In the genomic region with DNA sequence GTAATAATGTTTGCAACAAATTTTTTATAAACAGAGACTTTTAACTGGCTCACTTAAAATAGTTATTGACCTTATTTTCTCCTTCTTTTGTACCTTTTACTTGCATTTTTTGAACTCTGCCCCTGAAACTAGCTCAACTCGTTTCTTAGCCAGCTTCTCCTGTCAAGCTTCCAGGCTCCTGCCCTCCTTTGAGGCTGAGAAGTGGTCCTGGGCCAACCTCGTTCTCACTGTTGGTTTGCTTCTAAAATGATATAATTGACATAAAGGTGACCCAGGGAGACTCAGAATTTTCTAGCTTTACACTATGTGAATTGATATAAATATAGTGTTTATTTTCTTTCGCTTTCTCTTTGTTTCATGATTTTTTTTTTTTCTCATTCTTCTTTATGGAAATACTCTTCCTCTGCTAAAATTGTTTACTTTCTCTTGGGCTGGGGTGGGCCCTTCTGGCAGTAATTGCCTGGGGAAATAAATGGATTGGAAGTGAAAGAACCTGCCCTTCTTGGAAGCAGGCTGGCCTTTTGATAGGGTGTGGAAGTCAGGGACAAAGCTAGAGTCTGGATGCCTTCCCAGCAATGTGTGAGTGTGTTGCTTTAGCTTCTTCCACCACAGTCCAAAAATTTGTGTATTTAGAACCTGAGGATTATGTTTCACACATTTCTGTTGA, we compare ENCODE assay signal across 9 cellular contexts. TPM values are rescaled to one million over a fixed set of nuclear protein-coding genes. Genes with fewer than 3 reads are reported as not detected.
DNase-seq lines count a peak whose midpoint lies in the region; ATAC-seq, FAIRE-seq and TF ChIP-seq lines count a peak whose summit lies in the region.
"Had no signal": no experiment of that assay in that cellular context is flagged by ENCODE, and none has a peak within 500 bp of the region (broad histone marks: within the 10 kb centered on the region; RNA-seq: fewer than 3 reads in every experiment).

No MANE protein-coding gene starts in this region.

- POLR2A ChIA-PET in activated CD4-positive, alpha-beta T cell treated with anti-CD3 and anti-CD28 coated beads for 36 hours (lab: Charles Lee) = no interaction called here

- no peak overlapping the region for H3K9ac ChIP-seq in duodenal mucosa (ENCODE audit: low read depth in 1 of 2, low read length in 2 of 2)

- no peaks in the 10 kb centered on the region for H3K36me3 ChIP-seq in duodenal mucosa (ENCODE audit: control insufficient read depth in 1 of 2, insufficient read depth in 2 of 2, low read length in 2 of 2)
- no peaks in the 10 kb centered on the region for H3K36me3 ChIP-seq in vagina

- H3K27me3 Mint-ChIP-seq in activated naive CD4-positive, alpha-beta T cell treated with anti-CD3 and anti-CD28 coated beads, Interleukin-2, amount 50 U/mL, for 24 hours = no peaks in the 10 kb centered on the region
- H3K27me3 Mint-ChIP-seq in mesothelial cell of epicardium (ENCODE audit: low read depth) = no peaks in the 10 kb centered on the region
- H3K27me3 Mint-ChIP-seq in activated CD4-positive, alpha-beta T cell treated with anti-CD3 and anti-CD28 coated beads for 36 hours = no peaks in the 10 kb centered on the region

- TF ChIP-seq POLR2A in vagina (IDR thresholded peaks at IDR 0.05) = no peak

- H3K4me1 Mint-ChIP-seq in activated naive CD4-positive, alpha-beta T cell treated with anti-CD3 and anti-CD28 coated beads, Interleukin-2, amount 50 U/mL, for 24 hours = peaks cover 52% of the 10 kb centered on the region
- H3K4me1 Mint-ChIP-seq in mesothelial cell of epicardium = peaks cover 32% of the 10 kb centered on the region
- peaks cover 23% of the 10 kb centered on the region for H3K4me1 Mint-ChIP-seq in activated CD4-positive, alpha-beta T cell treated with anti-CD3 and anti-CD28 coated beads for 36 hours

- H3K27ac ChIP-seq in duodenal mucosa (ENCODE audit: low read depth, low read length) (no peak overlapping the region), vagina (peak overlapping the region; percentile 43)
- H3K27ac ChIP-seq: SK-N-MC had no signal

- no peak for TF ChIP-seq CTCF in mesothelial cell of epicardium (IDR thresholded peaks at IDR 0.05; ENCODE audit: unreplicated experiment)
- TF ChIP-seq CTCF in vagina (IDR thresholded peaks at IDR 0.05) = no peak

- H3K4me3 ChIP-seq in duodenal mucosa (ENCODE audit: low read depth in 1 of 2, low read length in 2 of 2) (peak overlapping the region; percentile 34 to 41), vagina (peak overlapping the region in 1 of 2 donors; percentile 12)
- H3K4me3 ChIP-seq: SK-N-MC had no signal

- CTCF ChIA-PET in activated CD4-positive, alpha-beta T cell treated with anti-CD3 and anti-CD28 coated beads for 36 hours (lab: Charles Lee) = interaction anchor here (0.7 to 1.0 kb wide), 2 partner anchors 36 to 121 kb away, joined by 3 read pairs; no protein-coding TSS in a partner anchor

- FAIRE-seq in RCC 7860 (lab: Jason Lieb, UNC) = no peak

- H3K27ac Mint-ChIP-seq in activated naive CD4-positive, alpha-beta T cell treated with anti-CD3 and anti-CD28 coated beads, Interleukin-2, amount 50 U/mL, for 24 hours = peak overlapping the region; percentile 52
- peak overlapping the region; percentile 70 for H3K27ac Mint-ChIP-seq in mesothelial cell of epicardium
- H3K27ac Mint-ChIP-seq in activated CD4-positive, alpha-beta T cell treated with anti-CD3 and anti-CD28 coated beads for 36 hours = no peak overlapping the region

- H3K4me1 ChIP-seq in duodenal mucosa (ENCODE audit: control insufficient read depth in 1 of 2, insufficient read depth in 2 of 2, low read length in 2 of 2) = peaks cover 25 to 30% of the 10 kb centered on the region in 2 donors
- peaks cover 40% of the 10 kb centered on the region for H3K4me1 ChIP-seq in vagina

- intact Hi-C loops in vagina (cut with DNase I) = no loop called here
- intact Hi-C loops in activated CD4-positive, alpha-beta T cell treated with anti-CD3 and anti-CD28 coated beads for 36 hours (cut with DNase I, micrococcal nuclease) = no loop called here

- H3K9me3 Mint-ChIP-seq in activated naive CD4-positive, alpha-beta T cell treated with anti-CD3 and anti-CD28 coated beads, Interleukin-2, amount 50 U/mL, for 24 hours = no peaks in the 10 kb centered on the region
- H3K9me3 Mint-ChIP-seq in mesothelial cell of epicardium = peaks cover 3% of the 10 kb centered on the region
- no peaks in the 10 kb centered on the region for H3K9me3 Mint-ChIP-seq in activated CD4-positive, alpha-beta T cell treated with anti-CD3 and anti-CD28 coated beads for 36 hours (ENCODE audit: low read depth)

- no peak for ATAC-seq in activated CD4-positive, alpha-beta T cell treated with anti-CD3 and anti-CD28 coated beads for 36 hours
- ATAC-seq in HG03095 (IDR thresholded peaks at IDR 0.05; ENCODE audit: unreplicated experiment) = no peak

- H3K27me3 ChIP-seq in duodenal mucosa (ENCODE audit: control insufficient read depth in 1 of 2, insufficient read depth in 2 of 2, low read length in 2 of 2) (no peaks in the 10 kb centered on the region), vagina (no peaks in the 10 kb centered on the region)

- peaks cover 6% of the 10 kb centered on the region for H3K36me3 Mint-ChIP-seq in activated naive CD4-positive, alpha-beta T cell treated with anti-CD3 and anti-CD28 coated beads, Interleukin-2, amount 50 U/mL, for 24 hours
- no peaks in the 10 kb centered on the region for H3K36me3 Mint-ChIP-seq in mesothelial cell of epicardium
- no peaks in the 10 kb centered on the region for H3K36me3 Mint-ChIP-seq in activated CD4-positive, alpha-beta T cell treated with anti-CD3 and anti-CD28 coated beads for 36 hours (ENCODE audit: low read depth)

- H3K9me3 ChIP-seq in duodenal mucosa (ENCODE audit: control insufficient read depth in 1 of 2, low read length in 2 of 2) (no peaks in the 10 kb centered on the region), vagina (no peaks in the 10 kb centered on the region)

- no peak for DNase-seq in activated naive CD4-positive, alpha-beta T cell (lab: John Stamatoyannopoulos, UW)
- no peak for DNase-seq in mesothelial cell of epicardium (ENCODE audit: low spot score in 2 of 2, unreplicated experiment in 2 of 2)
- no peak for DNase-seq in vagina (ENCODE audit: extremely low spot score in 2 of 2)
- no peak for DNase-seq in activated CD4-positive, alpha-beta T cell treated with anti-CD3 and anti-CD28 coated beads for 36 hours
- no peak for DNase-seq in RCC 7860 (ENCODE audit: low spot score)

- no peak overlapping the region for H3K4me3 Mint-ChIP-seq in activated naive CD4-positive, alpha-beta T cell treated with anti-CD3 and anti-CD28 coated beads, Interleukin-2, amount 50 U/mL, for 24 hours
- H3K4me3 Mint-ChIP-seq in mesothelial cell of epicardium = no peak overlapping the region
- no peak overlapping the region for H3K4me3 Mint-ChIP-seq in activated CD4-positive, alpha-beta T cell treated with anti-CD3 and anti-CD28 coated beads for 36 hours

RNA-seq across cellular contexts. Expression of gene GPD2, which starts 30.7 kb away (rescaled TPM):
- total RNA-seq in mesothelial cell of epicardium = 17.3 to 21.7 TPM (median 19.0 TPM) in 3 replicates
- total RNA-seq in vagina = 30.4 TPM
- total RNA-seq in activated CD4-positive, alpha-beta T cell treated with anti-CD3 and anti-CD28 coated beads for 36 hours = 10 to 100 TPM; 31.6 to 32.6 TPM
